ENCODE assay signal across 22 cellular contexts in the genomic region with DNA sequence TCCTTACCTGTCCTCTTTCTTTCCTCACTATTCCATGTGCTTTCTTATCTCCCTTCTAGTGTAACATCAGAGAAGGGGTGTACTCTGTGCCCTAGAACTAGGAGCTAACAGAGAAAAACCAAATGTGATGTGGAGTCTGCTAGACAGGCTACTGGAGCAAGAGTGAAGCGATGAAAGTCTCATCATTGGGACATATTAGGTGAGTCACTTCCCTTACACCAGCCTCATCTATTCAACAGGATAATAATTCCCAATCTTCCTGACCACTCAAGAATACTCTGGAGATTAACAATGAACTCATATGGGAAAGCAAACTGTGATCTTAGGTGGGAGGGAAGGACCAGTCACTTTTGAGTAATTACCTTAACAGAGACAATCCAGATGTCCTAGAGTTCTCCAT. TPM values are rescaled to one million over a fixed set of nuclear protein-coding genes. Genes with fewer than 3 reads are reported as not detected.
DNase-seq lines count a peak whose midpoint lies in the region; ATAC-seq and TF ChIP-seq lines count a peak whose summit lies in the region.
"Had no signal": no experiment of that assay in that cellular context is flagged by ENCODE, and none has a peak within 500 bp of the region (broad histone marks: within the 10 kb centered on the region; RNA-seq: fewer than 3 reads in every experiment).

No MANE protein-coding gene starts in this region.

- whole genome bisulfite sequencing in GM23248 (ENCODE audit: low coverage in 1 of 2, low lambda C conversion rate in 2 of 2, missing lambda C conversion rate in 2 of 2), 2 experiments: 0 to 18% methylated on average over 1 of the region's 1 CpG

- no peak overlapping the region for H3K4me2 ChIP-seq in GM23248 (ENCODE audit: unreplicated experiment)
- H3K4me2 ChIP-seq: BLaER1, PC-9 had no signal

- H3K4me3 ChIP-seq in A673 (ENCODE audit: low read depth, low read length, poor library complexity, severe bottlenecking): no peak overlapping the region
- no peak overlapping the region for H3K4me3 ChIP-seq in GM23248
- no peak overlapping the region for H3K4me3 ChIP-seq in naive thymus-derived CD4-positive, alpha-beta T cell (ENCODE audit: low read length)
- no peak overlapping the region for H3K4me3 ChIP-seq in Caco-2 (ENCODE audit: low read depth, low read length)
- H3K4me3 ChIP-seq: BLaER1, MG63, PC-9 had no signal

- no peak for ATAC-seq in naive thymus-derived CD4-positive, alpha-beta T cell
- no peak for ATAC-seq in Right ventricle myocardium inferior
- ATAC-seq in HG02973 (IDR thresholded peaks at IDR 0.05; ENCODE audit: unreplicated experiment): no peak
- ATAC-seq: SK-N-SH treated with all-trans-retinoic acid at 6 μM for 48 hours had no signal

- H4K20me1 ChIP-seq in GM23248 (ENCODE audit: insufficient read depth): no peaks in the 10 kb centered on the region
- H4K20me1 ChIP-seq: BLaER1 had no signal

- H3K36me3 Mint-ChIP-seq in naive thymus-derived CD4-positive, alpha-beta T cell: peaks cover 0 to 8% (median 4%) of the 10 kb centered on the region in 5 donors
- H3K36me3 Mint-ChIP-seq in Caco-2 (ENCODE audit: insufficient read depth, unreplicated experiment): peaks cover 4% of the 10 kb centered on the region

- H3F3A ChIP-seq in GM23248 (ENCODE audit: insufficient read depth): no peaks in the 10 kb centered on the region

- H3K9me3 Mint-ChIP-seq in naive thymus-derived CD4-positive, alpha-beta T cell: peaks cover 0 to 16% (median 4%) of the 10 kb centered on the region in 11 donors
- H3K9me3 Mint-ChIP-seq in Caco-2 (ENCODE audit: unreplicated experiment): no peaks in the 10 kb centered on the region

- H3K27ac ChIP-seq in A673 (ENCODE audit: low read depth, low read length, poor library complexity, severe bottlenecking): no peak overlapping the region
- no peak overlapping the region for H3K27ac ChIP-seq in GM23248
- no peak overlapping the region for H3K27ac ChIP-seq in naive thymus-derived CD4-positive, alpha-beta T cell (ENCODE audit: low read depth, low read length)
- H3K27ac ChIP-seq: BLaER1, PC-9, RWPE1 had no signal

- CTCF ChIA-PET in A673 (lab: Charles Lee) (interaction anchor here (0.6 kb wide), 1 partner anchor 102 kb away, joined by 5 read pairs; no protein-coding TSS in a partner anchor), Caco-2 (lab: Charles Lee) (no interaction called here)
- CTCF ChIA-PET in naive thymus-derived CD4-positive, alpha-beta T cell (lab: Charles Lee): interaction anchor here (0.6 to 1.4 kb wide), 3 partner anchors 117 to 227 kb away, joined by 3 to 6 read pairs (median 6); no protein-coding TSS in a partner anchor

- TF ChIP-seq CTCF in A673 (conservative IDR thresholded peaks at IDR 0.05; ENCODE audit: low read depth, low read length) (no peak), Caco-2 (IDR thresholded peaks at IDR 0.05; ENCODE audit: insufficient read depth in 1 of 2, low read depth in 1 of 2, low read length in 1 of 2, severe bottlenecking in 1 of 2, unreplicated experiment in 1 of 2) (no peak)

- H3K4me1 ChIP-seq in A673 (ENCODE audit: insufficient read depth, low read length, poor library complexity, severe bottlenecking) (no peaks in the 10 kb centered on the region), GM23248 (ENCODE audit: insufficient read depth) (no peaks in the 10 kb centered on the region; the same call in 1 of the 2 replicates), Caco-2 (no peaks in the 10 kb centered on the region)
- H3K4me1 ChIP-seq in naive thymus-derived CD4-positive, alpha-beta T cell (ENCODE audit: control insufficient read depth in 2 of 2, insufficient read depth in 2 of 2, low read length in 2 of 2): peaks cover 0 to 4% of the 10 kb centered on the region in 2 donors
- H3K4me1 ChIP-seq: BLaER1 had no signal

- H3K27me3 ChIP-seq in A673 (replicated peaks; ENCODE audit: insufficient read depth, low read depth, low read length, poor library complexity): no peaks in the 10 kb centered on the region
- H3K27me3 ChIP-seq in GM23248 (replicated peaks; ENCODE audit: insufficient read depth): no peaks in the 10 kb centered on the region
- no peaks in the 10 kb centered on the region for H3K27me3 ChIP-seq in naive thymus-derived CD4-positive, alpha-beta T cell (ENCODE audit: control insufficient read depth in 2 of 2, insufficient read depth in 2 of 2, low read length in 2 of 2)
- no peaks in the 10 kb centered on the region for H3K27me3 ChIP-seq in Caco-2 (replicated peaks; ENCODE audit: control insufficient read depth, insufficient read depth, low read length)
- H3K27me3 ChIP-seq: BLaER1, MG63 had no signal

- peak; percentile 0 for DNase-seq in A673 (ENCODE audit: low spot score)
- DNase-seq in GM23248: peak; percentile 44
- peak; percentile 42 for DNase-seq in amniotic epithelial cell (ENCODE audit: low read depth)
- DNase-seq in naive thymus-derived CD4-positive, alpha-beta T cell: no peak
- no peak for DNase-seq in Caco-2
- no peak for DNase-seq in foreskin melanocyte
- no peak for DNase-seq in Right ventricle myocardium inferior (ENCODE audit: missing footprints)
- DNase-seq: CD4-positive, alpha-beta memory T cell; DMS153; Kasumi-1; MG63; NCI-H1417 treated with DMSO at 0.1 percent for 48 hours; NCI-H187; NCI-H2107; NCI-H226; NCI-H510A treated with DMSO at 0.1 percent for 48 hours; NCI-H748 treated with DMSO at 0.1 percent for 48 hours; PC-9 had no signal

- no peak overlapping the region for H3K9ac ChIP-seq in GM23248
- H3K9ac ChIP-seq: BLaER1 had no signal

- no peaks in the 10 kb centered on the region for H3K36me3 ChIP-seq in A673 (ENCODE audit: insufficient read depth, low read length, poor library complexity, severe bottlenecking)
- H3K36me3 ChIP-seq in GM23248 (ENCODE audit: low read depth): no peaks in the 10 kb centered on the region
- no peaks in the 10 kb centered on the region for H3K36me3 ChIP-seq in naive thymus-derived CD4-positive, alpha-beta T cell (ENCODE audit: control insufficient read depth in 2 of 3, insufficient read depth in 3 of 3, low read length in 3 of 3)
- H3K36me3 ChIP-seq in Caco-2 (ENCODE audit: control insufficient read depth, insufficient read depth, low read length): no peaks in the 10 kb centered on the region
- H3K36me3 ChIP-seq: BLaER1, MG63 had no signal

- no peaks in the 10 kb centered on the region for H3K9me3 ChIP-seq in A673 (ENCODE audit: low read depth, low read length, poor library complexity, severe bottlenecking)
- no peaks in the 10 kb centered on the region for H3K9me3 ChIP-seq in GM23248 (ENCODE audit: low read depth)
- H3K9me3 ChIP-seq in naive thymus-derived CD4-positive, alpha-beta T cell (ENCODE audit: control insufficient read depth in 2 of 3, low read length in 3 of 3): no peaks in the 10 kb centered on the region
- no peaks in the 10 kb centered on the region for H3K9me3 ChIP-seq in Caco-2
- H3K9me3 ChIP-seq: MG63 had no signal

- intact Hi-C loops in A673 (cut with micrococcal nuclease; ENCODE audit: unreplicated experiment): loop anchor here (5.0 kb wide), 1 partner anchor 249 kb away; no protein-coding TSS in a partner anchor
- intact Hi-C loops in naive thymus-derived CD4-positive, alpha-beta T cell (cut with micrococcal nuclease): loop anchor here in 1 of 2 donors (2.0 to 5.0 kb wide), 2 partner anchors 54 to 226 kb away; a partner anchor contains a TSS
- intact Hi-C loops in Caco-2 (cut with micrococcal nuclease; ENCODE audit: unreplicated experiment): loop anchor here (5.0 kb wide), 2 partner anchors 99 to 209 kb away; no protein-coding TSS in a partner anchor
- intact Hi-C loops in Right ventricle myocardium inferior (cut with DNase I): no loop called here

- H3K27me3 Mint-ChIP-seq in naive thymus-derived CD4-positive, alpha-beta T cell: peaks cover 0 to 6% (median 0%) of the 10 kb centered on the region in 5 donors
- no peaks in the 10 kb centered on the region for H3K27me3 Mint-ChIP-seq in Caco-2 (ENCODE audit: insufficient read depth, unreplicated experiment)
- H3K27me3 Mint-ChIP-seq: CD4-positive, alpha-beta memory T cell had no signal

- peak overlapping the region in 7 of 9 donors; percentile 25 to 98 (median 81) for H3K27ac Mint-ChIP-seq in naive thymus-derived CD4-positive, alpha-beta T cell
- H3K27ac Mint-ChIP-seq in Caco-2 (ENCODE audit: unreplicated experiment): no peak overlapping the region

- H3K9me2 ChIP-seq in GM23248 (ENCODE audit: insufficient read depth): no peaks in the 10 kb centered on the region

- peaks cover 7 to 55% (median 34%) of the 10 kb centered on the region in 7 donors for H3K4me1 Mint-ChIP-seq in naive thymus-derived CD4-positive, alpha-beta T cell
- H3K4me1 Mint-ChIP-seq in Caco-2 (ENCODE audit: low read depth, unreplicated experiment): peaks cover 24% of the 10 kb centered on the region

- in situ Hi-C loops in GM23248 (cut with MboI): loop anchor here (10.0 to 25.0 kb wide), 2 partner anchors 116 to 249 kb away; a partner anchor contains a TSS

- no peaks in the 10 kb centered on the region for H3K79me2 ChIP-seq in GM23248 (ENCODE audit: insufficient read depth)

- POLR2A ChIA-PET in A673 (lab: Charles Lee; ENCODE audit: low non-redundant PET): no interaction called here
- POLR2A ChIA-PET in naive thymus-derived CD4-positive, alpha-beta T cell (lab: Charles Lee): interaction anchor here (0.8 to 2.1 kb wide), 4 partner anchors 84 to 208 kb away, joined by 3 to 24 read pairs (median 4); a partner anchor contains a TSS
- POLR2A ChIA-PET in Caco-2 (lab: Charles Lee): no interaction called here

- no TSS peak for BruUV-seq in A673 (replicated peaks; lab: Mats Ljungman, UMichigan)
- BruUV-seq in Caco-2 (replicated peaks; lab: Mats Ljungman, UMichigan): no TSS peak

- H2AFZ ChIP-seq in GM23248: no peak overlapping the region
- H2AFZ ChIP-seq: PC-9 had no signal

- peak overlapping the region in 5 of 10 donors; percentile 7 to 48 (median 14) for H3K4me3 Mint-ChIP-seq in naive thymus-derived CD4-positive, alpha-beta T cell
- no peak overlapping the region for H3K4me3 Mint-ChIP-seq in Caco-2 (ENCODE audit: unreplicated experiment)

RNA-seq across cellular contexts. Expression of a gene that starts 58.1 kb away (rescaled TPM):
- total RNA-seq in A673 (2021) (not detected in 2 replicates), Caco-2 (2022) (not detected in 2 replicates), Right ventricle myocardium inferior (not detected)
- total RNA-seq in GM23248 (2014; rRNA removed; shearing (Covaris generic)): not detected in 2 replicates
- polyA plus RNA-seq in GM23248 (2016; fragmentation: Nextera tagmentation; extraction: Ambion mirVana): 0.16 and 0.34 TPM in 2 replicates
- total RNA-seq in naive thymus-derived CD4-positive, alpha-beta T cell: under 1 TPM in 3 of 5 experiments, not detected in 2; 0.17 to 0.27 (median 0.19) TPM
- polyA plus RNA-seq in naive thymus-derived CD4-positive, alpha-beta T cell: under 1 TPM in 1 of 2 donors, not detected in 1; 0.09 TPM
- polyA plus RNA-seq: CD4-positive, alpha-beta memory T cell had no signal

Comparison
In these comparisons a context has a peak if more than half of its experiments do, and no peak if none do; other contexts are left out.
1. DNase-seq: peak in A673 (single experiment), GM23248 (single experiment) and amniotic epithelial cell (single experiment); none in naive thymus-derived CD4-positive, alpha-beta T cell (0 of 9), Caco-2 (0 of 2), foreskin melanocyte (single experiment) and Right ventricle myocardium inferior (single experiment).